ENCODE assay signal across 27 cellular contexts in the genomic region with DNA sequence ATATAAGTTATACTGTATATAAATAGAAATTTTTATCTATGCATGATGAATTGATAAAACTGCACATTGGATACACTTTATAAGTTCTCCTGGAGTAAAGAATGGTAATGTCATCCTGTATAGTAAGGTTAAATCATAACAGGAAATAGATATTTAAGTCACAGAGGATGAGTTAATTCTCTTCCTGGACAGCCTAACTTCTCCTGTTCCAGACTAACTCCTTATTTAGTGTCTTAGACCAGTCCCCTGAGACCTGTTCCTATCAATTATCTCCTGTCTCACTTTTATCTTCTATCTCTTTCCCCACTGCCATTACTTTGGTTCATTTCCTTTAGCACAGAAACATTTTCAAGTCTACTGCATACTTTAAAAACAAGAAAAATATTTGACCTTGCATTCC. TPM values are rescaled to one million over a fixed set of nuclear protein-coding genes. Genes with fewer than 3 reads are reported as not detected.
A peak's percentile ranks its signal among the peaks of the same experiment; 100 is the strongest.
DNase-seq lines count a peak whose midpoint lies in the region; ATAC-seq, FAIRE-seq and TF ChIP-seq lines count a peak whose summit lies in the region.
"Had no signal": no experiment of that assay in that cellular context is flagged by ENCODE, and none has a peak within 500 bp of the region (broad histone marks: within the 10 kb centered on the region; RNA-seq: fewer than 3 reads in every experiment).

No MANE protein-coding gene starts in this region.

- no peaks in the 10 kb centered on the region for H3K36me3 ChIP-seq in SK-N-SH (replicated peaks in 1 of 2; ENCODE audit: control insufficient read depth in 1 of 2, insufficient read depth in 2 of 2, low read length in 1 of 2)
- H3K36me3 ChIP-seq in heart left ventricle: no peaks in the 10 kb centered on the region
- H3K36me3 ChIP-seq: pancreas had no signal

- H3K36me3 Mint-ChIP-seq in CD4-positive, alpha-beta T cell (ENCODE audit: low read depth): peaks cover 8% of the 10 kb centered on the region
- peaks cover 5% of the 10 kb centered on the region for H3K36me3 Mint-ChIP-seq in activated CD8-positive, alpha-beta T cell treated with anti-CD3 and anti-CD28 coated beads, Interleukin-2, amount 10 ng/mL, durations not matched to agents 7 days and 5 days (ENCODE audit: low read depth)
- no peaks in the 10 kb centered on the region for H3K36me3 Mint-ChIP-seq in mesothelial cell of epicardium

- H3K9me2 ChIP-seq in SK-N-SH: no peaks in the 10 kb centered on the region

- H3K79me2 ChIP-seq in SK-N-SH (ENCODE audit: insufficient read depth): peaks cover 55% of the 10 kb centered on the region

- H3K9me3 Mint-ChIP-seq in CD4-positive, alpha-beta T cell: no peaks in the 10 kb centered on the region
- H3K9me3 Mint-ChIP-seq in activated CD8-positive, alpha-beta T cell treated with anti-CD3 and anti-CD28 coated beads, Interleukin-2, amount 10 ng/mL, durations not matched to agents 7 days and 5 days (ENCODE audit: insufficient read depth): no peaks in the 10 kb centered on the region
- no peaks in the 10 kb centered on the region for H3K9me3 Mint-ChIP-seq in mesothelial cell of epicardium
- H3K9me3 Mint-ChIP-seq: central memory CD8-positive, alpha-beta T cell; IgD-negative memory B cell; stimulated activated naive CD8-positive, alpha-beta T cell treated with anti-CD3 and anti-CD28 coated beads, Interleukin-15, Interleukin-2, amounts not matched to agents 100 ng/mL and 50 ng/mL, for 24 hours had no signal

- TF ChIP-seq RAD21 in SK-N-SH (IDR thresholded peaks at IDR 0.05; ENCODE audit: low read length): no peak

- no peaks in the 10 kb centered on the region for H3K9me3 ChIP-seq in CD4-positive, alpha-beta T cell (ENCODE audit: control insufficient read depth, low read length)
- H3K9me3 ChIP-seq in SK-N-SH (no peaks in the 10 kb centered on the region), heart left ventricle (no peaks in the 10 kb centered on the region)
- H3K9me3 ChIP-seq: pancreas had no signal

- H4K20me1 ChIP-seq in SK-N-SH (ENCODE audit: insufficient read depth): no peaks in the 10 kb centered on the region

- H3K4me3 ChIP-seq in SK-N-SH (ENCODE audit: low read depth in 2 of 2, low read length in 1 of 2) (no peak overlapping the region), heart left ventricle (no peak overlapping the region)
- H3K4me3 ChIP-seq: pancreas had no signal

- CTCF ChIA-PET in CD4-positive, alpha-beta T cell (lab: Charles Lee): no interaction called here
- CTCF ChIA-PET in activated CD8-positive, alpha-beta T cell treated with anti-CD3 and anti-CD28 coated beads, Interleukin-2, amount 10 ng/mL, durations not matched to agents 7 days and 5 days (lab: Charles Lee): no interaction called here
- CTCF ChIA-PET in SK-N-SH (lab: Yijun Ruan, JAX): no interaction called here

- H3K27me3 Mint-ChIP-seq in CD4-positive, alpha-beta T cell: no peaks in the 10 kb centered on the region
- no peaks in the 10 kb centered on the region for H3K27me3 Mint-ChIP-seq in activated CD8-positive, alpha-beta T cell treated with anti-CD3 and anti-CD28 coated beads, Interleukin-2, amount 10 ng/mL, durations not matched to agents 7 days and 5 days (ENCODE audit: low read depth)
- no peaks in the 10 kb centered on the region for H3K27me3 Mint-ChIP-seq in mesothelial cell of epicardium (ENCODE audit: low read depth)
- H3K27me3 Mint-ChIP-seq: central memory CD8-positive, alpha-beta T cell; IgD-negative memory B cell; stimulated activated naive CD8-positive, alpha-beta T cell treated with anti-CD3 and anti-CD28 coated beads, Interleukin-15, Interleukin-2, amounts not matched to agents 100 ng/mL and 50 ng/mL, for 24 hours had no signal

- H2AFZ ChIP-seq in SK-N-SH (ENCODE audit: low read depth): no peak overlapping the region

- no peak for TF ChIP-seq POLR2A in heart left ventricle (IDR thresholded peaks at IDR 0.05)

- H3K27ac Mint-ChIP-seq in CD4-positive, alpha-beta T cell: peak overlapping the region; percentile 2
- peak overlapping the region; percentile 1 for H3K27ac Mint-ChIP-seq in activated CD8-positive, alpha-beta T cell treated with anti-CD3 and anti-CD28 coated beads, Interleukin-2, amount 10 ng/mL, durations not matched to agents 7 days and 5 days
- H3K27ac Mint-ChIP-seq in mesothelial cell of epicardium: peak overlapping the region; percentile 15
- H3K27ac Mint-ChIP-seq: stimulated activated naive CD8-positive, alpha-beta T cell treated with anti-CD3 and anti-CD28 coated beads, Interleukin-15, Interleukin-2, amounts not matched to agents 100 ng/mL and 50 ng/mL, for 24 hours had no signal

- H3K4me2 ChIP-seq in SK-N-SH: no peak overlapping the region

- no peak for ATAC-seq in CD4-positive, alpha-beta T cell (ENCODE audit: poor library complexity)
- ATAC-seq in activated CD8-positive, alpha-beta T cell treated with anti-CD3 and anti-CD28 coated beads, Interleukin-2, amount 10 ng/mL, durations not matched to agents 7 days and 5 days: no peak
- no peak for ATAC-seq in GM21367 (IDR thresholded peaks at IDR 0.05; ENCODE audit: unreplicated experiment)
- no peak for ATAC-seq in HG02642 (IDR thresholded peaks at IDR 0.05; ENCODE audit: poor library complexity, unreplicated experiment)
- no peak for ATAC-seq in heart left ventricle
- ATAC-seq: pancreas, sciatic nerve had no signal

- H3F3A ChIP-seq in SK-N-SH (replicated peaks; ENCODE audit: insufficient read depth): peaks cover 7% of the 10 kb centered on the region

- H3K27ac ChIP-seq in CD4-positive, alpha-beta T cell (ENCODE audit: low read depth, low read length): no peak overlapping the region
- H3K27ac ChIP-seq in SK-N-SH (ENCODE audit: low read depth in 2 of 2, low read length in 1 of 2) (peak overlapping the region in 1 of 2 experiments; percentile 44; a peak in 2 of 4 replicates), heart left ventricle (no peak overlapping the region)
- H3K27ac ChIP-seq: pancreas had no signal

- no peak for TF ChIP-seq CTCF in CD4-positive, alpha-beta T cell (IDR thresholded peaks at IDR 0.05)
- TF ChIP-seq CTCF in mesothelial cell of epicardium (IDR thresholded peaks at IDR 0.05; ENCODE audit: unreplicated experiment): no peak
- TF ChIP-seq CTCF in SK-N-SH (IDR thresholded peaks at IDR 0.05): no peak
- no peak for TF ChIP-seq CTCF in heart left ventricle (IDR thresholded peaks at IDR 0.05)

- DNase-seq in CD4-positive, alpha-beta T cell: no peak
- DNase-seq in GM19239 (ENCODE audit: insufficient read length, low spot score): no peak
- DNase-seq in activated CD8-positive, alpha-beta T cell treated with anti-CD3 and anti-CD28 coated beads, Interleukin-2, amount 10 ng/mL, durations not matched to agents 7 days and 5 days: no peak
- no peak for DNase-seq in mesothelial cell of epicardium (ENCODE audit: low spot score in 2 of 2, unreplicated experiment in 2 of 2)
- DNase-seq in SK-N-SH: no peak
- no peak for DNase-seq in heart left ventricle
- DNase-seq: activated CD4-positive, alpha-beta T cell treated with anti-CD3 and anti-CD28 coated beads for 48 hours; activated CD8-positive, alpha-beta memory T cell treated with anti-CD3 and anti-CD28 coated beads, Interleukin-2, amount 50 U/mL, for 4 hours; AML-193; HCEC 1CT; islet precursor cell; mammary epithelial cell; MV-4-11; NCI-H187; NCI-H345; NK-92 treated with Interleukin-12 subunit alpha and Interleukin-12 subunit beta, amount 100 ng/mL, for 24 hours; pancreas; SW 1271; trophoblast cell had no signal

- intact Hi-C loops in CD4-positive, alpha-beta T cell (cut with DNase I, micrococcal nuclease): no loop called here
- intact Hi-C loops in heart left ventricle (cut with DNase I): loop anchor here in 1 of 10 donors (10.0 kb wide), 1 partner anchor 59 kb away; no protein-coding TSS in a partner anchor

- no peaks in the 10 kb centered on the region for H3K27me3 ChIP-seq in CD4-positive, alpha-beta T cell (ENCODE audit: control insufficient read depth, insufficient read depth, low read length)
- H3K27me3 ChIP-seq in SK-N-SH (ENCODE audit: insufficient read depth) (no peaks in the 10 kb centered on the region), heart left ventricle (no peaks in the 10 kb centered on the region)
- H3K27me3 ChIP-seq: pancreas had no signal

- H3K4me3 Mint-ChIP-seq in CD4-positive, alpha-beta T cell: no peak overlapping the region
- no peak overlapping the region for H3K4me3 Mint-ChIP-seq in activated CD8-positive, alpha-beta T cell treated with anti-CD3 and anti-CD28 coated beads, Interleukin-2, amount 10 ng/mL, durations not matched to agents 7 days and 5 days
- H3K4me3 Mint-ChIP-seq in mesothelial cell of epicardium: no peak overlapping the region
- H3K4me3 Mint-ChIP-seq: central memory CD8-positive, alpha-beta T cell; stimulated activated naive CD8-positive, alpha-beta T cell treated with anti-CD3 and anti-CD28 coated beads, Interleukin-15, Interleukin-2, amounts not matched to agents 100 ng/mL and 50 ng/mL, for 24 hours had no signal

- TF ChIP-seq EP300 in SK-N-SH (IDR thresholded peaks at IDR 0.05; ENCODE audit: borderline replicate concordance in 1 of 2, low read depth in 1 of 2, low read length in 1 of 2): no peak

- H3K9ac ChIP-seq in SK-N-SH: no peak overlapping the region

- FAIRE-seq in GM19239 (lab: Jason Lieb, UNC): peak; percentile 58
- FAIRE-seq: GM12891, TTC549 had no signal

- H3K4me1 ChIP-seq in SK-N-SH (ENCODE audit: control insufficient read depth in 1 of 2, insufficient read depth in 2 of 2, low read depth in 1 of 2, low read length in 1 of 2) (peaks cover 0 to 18% of the 10 kb centered on the region in 2 experiments; a peak in 1 of 4 replicates), heart left ventricle (peaks cover 0 to 27% (median 9%) of the 10 kb centered on the region in 12 donors)
- H3K4me1 ChIP-seq: pancreas had no signal

- peaks cover 52% of the 10 kb centered on the region for H3K4me1 Mint-ChIP-seq in CD4-positive, alpha-beta T cell (ENCODE audit: low read depth)
- H3K4me1 Mint-ChIP-seq in activated CD8-positive, alpha-beta T cell treated with anti-CD3 and anti-CD28 coated beads, Interleukin-2, amount 10 ng/mL, durations not matched to agents 7 days and 5 days (ENCODE audit: low read depth): peaks cover 14% of the 10 kb centered on the region
- H3K4me1 Mint-ChIP-seq in mesothelial cell of epicardium: peaks cover 12% of the 10 kb centered on the region

- POLR2A ChIA-PET in CD4-positive, alpha-beta T cell (lab: Charles Lee): no interaction called here
- POLR2A ChIA-PET in activated CD8-positive, alpha-beta T cell treated with anti-CD3 and anti-CD28 coated beads, Interleukin-2, amount 10 ng/mL, durations not matched to agents 7 days and 5 days (lab: Charles Lee): no interaction called here
- POLR2A ChIA-PET in SK-N-SH (lab: Yijun Ruan, JAX): no interaction called here

RNA-seq across cellular contexts. Expression of gene SSH2, which starts 46.5 kb away (rescaled TPM):
- 10 to 100 TPM; 73.4 to 81.5 TPM for total RNA-seq in CD4-positive, alpha-beta T cell
- 10 to 100 TPM; 73.5 to 79.6 TPM for total RNA-seq in activated CD8-positive, alpha-beta T cell treated with anti-CD3 and anti-CD28 coated beads, Interleukin-2, amount 10 ng/mL, durations not matched to agents 7 days and 5 days
- total RNA-seq in mesothelial cell of epicardium: 18.3 to 23.7 TPM (median 19.3 TPM) in 3 replicates
- polyA plus RNA-seq in SK-N-SH (2012; rRNA removed): 8.8 and 10.9 TPM in 2 replicates
- 8.1 and 8.8 TPM in 2 replicates for polyA plus RNA-seq in SK-N-SH (2012; cell fraction: cytosol; rRNA removed)
- polyA plus RNA-seq in SK-N-SH (2012; cell fraction: nucleus; rRNA removed): 12.1 and 17.7 TPM in 2 replicates
- total RNA-seq in heart left ventricle: 10 to 100 TPM; 27.3 to 46.7 (median 38.2) TPM
- 10 to 100 TPM; 20.8 to 26.0 TPM for polyA plus RNA-seq in heart left ventricle

RNA-seq across cellular contexts. Expression of gene EFCAB5, which starts 57.9 kb away (rescaled TPM):
- under 1 TPM; 0.25 to 0.53 TPM for total RNA-seq in CD4-positive, alpha-beta T cell
- 1 to 10 TPM; 1.3 to 1.6 TPM for total RNA-seq in activated CD8-positive, alpha-beta T cell treated with anti-CD3 and anti-CD28 coated beads, Interleukin-2, amount 10 ng/mL, durations not matched to agents 7 days and 5 days
- total RNA-seq in mesothelial cell of epicardium (0.52 to 0.80 TPM (median 0.58 TPM) in 3 replicates), heart left ventricle (1 to 10 TPM in 1 of 9 donors, under 1 TPM in 3, not detected in 5; 0.40 to 1.2 (median 0.68) TPM)
- polyA plus RNA-seq in SK-N-SH (2012; rRNA removed) (0.05 TPM in 1 of 2 replicates, not detected in the other), heart left ventricle (under 1 TPM in 1 of 2 donors, not detected in 1; 0.01 TPM)
- polyA plus RNA-seq in SK-N-SH (2012; cell fraction: cytosol; rRNA removed): 0.01 and 0.03 TPM in 2 replicates
- polyA plus RNA-seq in SK-N-SH (2012; cell fraction: nucleus; rRNA removed): 0.02 and 0.18 TPM in 2 replicates
- polyA plus RNA-seq: IgD-negative memory B cell had no signal
